21 cellular contexts compared by ENCODE assay signal in the genomic region with DNA sequence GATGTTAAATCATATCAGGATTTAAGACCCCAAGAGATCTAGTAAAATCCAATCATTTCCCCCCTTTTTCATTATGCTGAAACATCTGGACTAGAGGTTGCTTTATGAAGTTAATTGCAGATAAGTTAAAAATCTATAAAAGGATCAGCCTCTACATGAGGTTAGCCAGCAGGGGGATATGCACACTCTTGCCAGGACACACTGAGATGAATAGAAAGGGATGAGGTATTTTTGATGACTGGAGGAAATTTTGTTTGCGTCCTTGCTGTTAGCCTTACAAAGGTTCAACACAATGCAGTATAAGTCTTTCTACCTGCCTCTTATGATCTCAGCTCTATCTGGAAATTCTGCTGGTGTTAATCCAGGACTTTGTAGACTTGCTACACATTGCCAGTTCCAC.
"Had no signal": no experiment of that assay in that cellular context is flagged by ENCODE, and none has a peak within 500 bp of the region (broad histone marks: within the 10 kb centered on the region; RNA-seq: fewer than 3 reads in every experiment).

No MANE protein-coding gene starts in this region.

- H3K4me1 ChIP-seq: colonic mucosa, parathyroid adenoma, spleen, testis, upper lobe of left lung had no signal

- H3K4me3 ChIP-seq: colonic mucosa, lung, spleen, testis, upper lobe of left lung had no signal

- H3K36me3 ChIP-seq: colonic mucosa, spleen, upper lobe of left lung had no signal

- H3K27ac ChIP-seq: colonic mucosa, parathyroid adenoma, spleen, testis, upper lobe of left lung had no signal

- H3K27me3 ChIP-seq: colonic mucosa, spleen, testis, upper lobe of left lung had no signal

- H3K9me3 ChIP-seq: colonic mucosa, testis, upper lobe of left lung had no signal

- ATAC-seq: activated naive CD8-positive, alpha-beta T cell treated with anti-CD3 and anti-CD28 coated beads, Interleukin-2, amount 50 U/mL, for 24 hours; activated T-cell treated with anti-CD3 and anti-CD28 coated beads, Interleukin-2, amount 50 U/mL, for 4 hours; left lobe of liver; natural killer cell; stimulated activated memory B cell treated with anti-CD40 and anti-IgM and Interleukin-4, amounts not matched to agents 10 μg/mL and 1 μg/mL and 100 μg/mL, for 72 hours had no signal

- DNase-seq: activated CD4-positive, alpha-beta T cell treated with anti-CD3 and anti-CD28 coated beads, Interleukin-2, amount 10 ng/mL, durations not matched to agents 24 days and 14 days; activated CD8-positive, alpha-beta memory T cell treated with anti-CD3 and anti-CD28 coated beads, Interleukin-2, amount 50 U/mL, for 4 hours; activated naive CD4-positive, alpha-beta T cell treated with anti-CD3 and anti-CD28 coated beads, Interleukin-2, amount 10 ng/mL, durations not matched to agents 7 days and 5 days; activated naive CD8-positive, alpha-beta T cell treated with anti-CD3 and anti-CD28 coated beads, Interleukin-2, amount 50 U/mL, for 24 hours; activated T-cell treated with anti-CD3 and anti-CD28 coated beads, Interleukin-2, amount 50 U/mL, for 4 hours; anterior cingulate cortex; central memory CD4-positive, alpha-beta T cell; colonic mucosa; erythroblast; foreskin melanocyte; hypothalamus; kidney; natural killer cell; spleen; stimulated activated CD4-positive, alpha-beta T cell treated with anti-CD3 and anti-CD28 coated beads, Interleukin-4, amount 100 ng/mL, for 4 hours; testis; upper lobe of left lung had no signal
